8 cellular contexts compared by ENCODE assay signal in genomic region chr11:34916810-34917780, GRCh38. TPM values are rescaled to one million over a fixed set of nuclear protein-coding genes. Genes with fewer than 3 reads are reported as not detected.
A peak's percentile ranks its signal among the peaks of the same experiment; 100 is the strongest.
DNase-seq lines count a peak whose midpoint lies in the region; ATAC-seq and TF ChIP-seq lines count a peak whose summit lies in the region.

No MANE protein-coding gene starts in this region.

- intact Hi-C loops in activated CD4-positive, alpha-beta T cell treated with anti-CD3 and anti-CD28 coated beads, Interleukin-2, amount 10 ng/mL, durations not matched to agents 24 days and 14 days (cut with micrococcal nuclease), result loop anchor here (1.0 to 10.0 kb wide), 12 partner anchors 9 to 1662 kb away; partner anchors contain the start of genes ABTB2, CAPRIN1, HIPK3 and NAT10

- no peaks in the 10 kb centered on the region; the same call in 1 of the 2 replicates for H4K20me1 ChIP-seq in OCI-LY3 (ENCODE audit: insufficient read depth, low read length)

- peaks cover 48% of the 10 kb centered on the region for H3K79me2 ChIP-seq in OCI-LY3 (ENCODE audit: low read length)

- H3K9me3 ChIP-seq in OCI-LY3 (ENCODE audit: insufficient read depth, low read length) (no peaks in the 10 kb centered on the region), ectodermal cell (ENCODE audit: control insufficient read depth, low read length) (no peaks in the 10 kb centered on the region), mucosa of rectum (ENCODE audit: control insufficient read depth in 2 of 2, low read length in 2 of 2) (no peaks in the 10 kb centered on the region)

- peaks cover 14% of the 10 kb centered on the region for H3K4me1 ChIP-seq in OCI-LY3 (ENCODE audit: low read length)
- H3K4me1 ChIP-seq in ectodermal cell (ENCODE audit: control insufficient read depth, insufficient read depth, low read length), result peaks cover 5% of the 10 kb centered on the region
- H3K4me1 ChIP-seq in mucosa of rectum (ENCODE audit: control insufficient read depth in 2 of 2, insufficient read depth in 2 of 2, low read length in 2 of 2), result peaks cover 0 to 5% of the 10 kb centered on the region in 2 donors

- no peak for TF ChIP-seq CTCF in OCI-LY3 (IDR thresholded peaks at IDR 0.05; ENCODE audit: low read depth, low read length)

- no peak for DNase-seq in activated CD4-positive, alpha-beta T cell treated with anti-CD3 and anti-CD28 coated beads, Interleukin-2, amount 10 ng/mL, durations not matched to agents 24 days and 14 days
- no peak for DNase-seq in activated CD4-positive, alpha-beta T cell treated with anti-CD3 and anti-CD28 coated beads, Interleukin-2, amount 50 U/mL, for 4 hours
- no peak for DNase-seq in mesenteric fat pad (ENCODE audit: low spot score)
- no peak for DNase-seq in ureter (ENCODE audit: low spot score)

- H3K4me2 ChIP-seq in OCI-LY3 (ENCODE audit: low read length), result peak overlapping the region; percentile 84

- H3K9ac ChIP-seq in OCI-LY3 (ENCODE audit: low read length) (peak overlapping the region; percentile 81), mucosa of rectum (ENCODE audit: low read depth in 1 of 2, low read length in 2 of 2) (peak overlapping the region; percentile 85 to 87)

- H3K27me3 Mint-ChIP-seq in activated CD4-positive, alpha-beta T cell treated with anti-CD3 and anti-CD28 coated beads, Interleukin-2, amount 10 ng/mL, durations not matched to agents 24 days and 14 days, result no peaks in the 10 kb centered on the region

- peak overlapping the region; percentile 87 for H2AFZ ChIP-seq in OCI-LY3 (ENCODE audit: low read depth, low read length)

- H3K27ac Mint-ChIP-seq in activated CD4-positive, alpha-beta T cell treated with anti-CD3 and anti-CD28 coated beads, Interleukin-2, amount 10 ng/mL, durations not matched to agents 24 days and 14 days, result peak overlapping the region; percentile 95

- peak; percentile 18 for ATAC-seq in HG02588 (IDR thresholded peaks at IDR 0.05; ENCODE audit: unreplicated experiment)

- H3K36me3 ChIP-seq in OCI-LY3 (replicated peaks; ENCODE audit: low read depth, low read length) (peaks cover 7% of the 10 kb centered on the region), ectodermal cell (ENCODE audit: control insufficient read depth, insufficient read depth, low read length) (no peaks in the 10 kb centered on the region), mucosa of rectum (ENCODE audit: control insufficient read depth in 2 of 2, insufficient read depth in 2 of 2, low read length in 2 of 2) (peaks cover 0 to 6% of the 10 kb centered on the region in 2 donors)

- 15% methylated on average over 24 to 26 of the region's 26 CpGs for WGBS in ectodermal cell, 2 experiments

- H3K27ac ChIP-seq in OCI-LY3 (ENCODE audit: low read length), result peak overlapping the region; percentile 46
- H3K27ac ChIP-seq in ectodermal cell (ENCODE audit: insufficient read depth, low read depth, low read length, poor library complexity, severe bottlenecking), result peak overlapping the region; percentile 93
- peak overlapping the region; percentile 94 to 96 for H3K27ac ChIP-seq in mucosa of rectum (ENCODE audit: low read depth in 2 of 2, low read length in 2 of 2)

- H3K4me3 Mint-ChIP-seq in activated CD4-positive, alpha-beta T cell treated with anti-CD3 and anti-CD28 coated beads, Interleukin-2, amount 10 ng/mL, durations not matched to agents 24 days and 14 days, result peak overlapping the region; percentile 98

- H3K9me3 Mint-ChIP-seq in activated CD4-positive, alpha-beta T cell treated with anti-CD3 and anti-CD28 coated beads, Interleukin-2, amount 10 ng/mL, durations not matched to agents 24 days and 14 days, result no peaks in the 10 kb centered on the region

- no peaks in the 10 kb centered on the region for H3K27me3 ChIP-seq in OCI-LY3 (ENCODE audit: low read depth, low read length)
- H3K27me3 ChIP-seq in ectodermal cell (ENCODE audit: control insufficient read depth, insufficient read depth, low read length, poor library complexity, severe bottlenecking), result no peaks in the 10 kb centered on the region
- no peaks in the 10 kb centered on the region for H3K27me3 ChIP-seq in mucosa of rectum (ENCODE audit: control insufficient read depth in 2 of 2, insufficient read depth in 2 of 2, low read length in 2 of 2)

- H3K4me1 Mint-ChIP-seq in activated CD4-positive, alpha-beta T cell treated with anti-CD3 and anti-CD28 coated beads, Interleukin-2, amount 10 ng/mL, durations not matched to agents 24 days and 14 days, result peaks cover 25% of the 10 kb centered on the region

- H3K4me3 ChIP-seq in OCI-LY3 (ENCODE audit: low read length), result peak overlapping the region; percentile 95
- H3K4me3 ChIP-seq in ectodermal cell (ENCODE audit: insufficient read depth, low read depth, low read length), result peak overlapping the region; percentile 85
- peak overlapping the region; percentile 88 for H3K4me3 ChIP-seq in mucosa of rectum (ENCODE audit: low read length in 2 of 2)

- H3K36me3 Mint-ChIP-seq in activated CD4-positive, alpha-beta T cell treated with anti-CD3 and anti-CD28 coated beads, Interleukin-2, amount 10 ng/mL, durations not matched to agents 24 days and 14 days (ENCODE audit: low read depth), result peaks cover 21% of the 10 kb centered on the region

RNA-seq across cellular contexts. Expression of gene PDHX, which starts 0.7 kb away (rescaled TPM):
- 31.0 and 35.7 TPM in 2 replicates for total RNA-seq in activated CD4-positive, alpha-beta T cell treated with anti-CD3 and anti-CD28 coated beads, Interleukin-2, amount 10 ng/mL, durations not matched to agents 24 days and 14 days
- polyA plus RNA-seq in ectodermal cell (2013, experiment 1 of 4), result 23.4 TPM
- polyA plus RNA-seq in ectodermal cell (2013, experiment 2 of 4), result 22.2 TPM
- 21.2 TPM for polyA plus RNA-seq in ectodermal cell (2013, experiment 3 of 4)
- 23.7 TPM for polyA plus RNA-seq in ectodermal cell (2013, experiment 4 of 4)
- total RNA-seq in mesenteric fat pad (57.9 TPM), ureter (39.4 TPM)

RNA-seq across cellular contexts. Expression of gene APIP, which starts 0.9 kb away (rescaled TPM):
- total RNA-seq in activated CD4-positive, alpha-beta T cell treated with anti-CD3 and anti-CD28 coated beads, Interleukin-2, amount 10 ng/mL, durations not matched to agents 24 days and 14 days, result 26.8 and 29.6 TPM in 2 replicates
- polyA plus RNA-seq in ectodermal cell (2013, experiment 1 of 4), result 20.1 TPM
- polyA plus RNA-seq in ectodermal cell (2013, experiment 2 of 4), result 15.0 TPM
- 17.0 TPM for polyA plus RNA-seq in ectodermal cell (2013, experiment 3 of 4)
- polyA plus RNA-seq in ectodermal cell (2013, experiment 4 of 4), result 17.3 TPM
- 56.4 TPM for total RNA-seq in mesenteric fat pad
- total RNA-seq in ureter, result 34.3 TPM
